In the genomic region with DNA sequence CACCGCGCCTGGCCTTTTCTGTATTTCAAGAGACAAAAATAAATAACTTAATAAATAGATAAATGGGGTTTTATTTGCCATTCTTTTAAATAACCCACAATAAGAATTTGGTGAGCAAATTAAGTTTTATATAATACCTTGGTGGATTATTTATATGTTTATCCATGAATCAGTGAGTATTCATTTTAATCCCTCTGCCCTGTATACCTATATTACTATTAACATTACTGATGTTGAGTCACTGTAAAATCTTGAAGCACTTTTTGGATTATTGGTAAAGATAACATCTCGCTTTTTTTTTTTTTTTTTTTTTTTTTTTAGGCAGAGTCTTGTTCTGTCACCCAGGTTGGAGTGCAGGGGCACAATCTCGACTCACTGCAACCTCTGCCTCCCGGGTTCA, we compare ENCODE assay signal across 28 cellular contexts.
"Had no signal": no experiment of that assay in that cellular context is flagged by ENCODE, and none has a peak within 500 bp of the region (broad histone marks: within the 10 kb centered on the region; RNA-seq: fewer than 3 reads in every experiment).

No MANE protein-coding gene starts in this region.

- DNase-seq: stimulated activated CD4-positive, alpha-beta T cell treated with anti-CD3 and anti-CD28 coated beads, Interleukin-2, amount 100 ng/mL, for 48 hours; stimulated activated CD4-positive, alpha-beta T cell treated with anti-CD3 and anti-CD28 coated beads, Interleukin-4, amount 100 ng/mL, for 1 hour; stimulated activated CD4-positive, alpha-beta T cell treated with anti-CD3 and anti-CD28 coated beads, Interleukin-4, amount 100 ng/mL, for 24 hours; stimulated activated CD4-positive, alpha-beta T cell treated with anti-CD3 and anti-CD28 coated beads, Interleukin-4, amount 100 ng/mL, for 4 hours; stimulated activated CD8-positive, alpha-beta memory T cell treated with anti-CD3 and anti-CD28 coated beads, Interleukin-4, amount 100 ng/mL, for 48 hours; stimulated activated naive B cell treated with anti-CD40 and anti-IgM and Interleukin-4, amounts not matched to agents 10 μg/mL and 1 μg/mL and 100 μg/mL, for 72 hours; stimulated activated naive CD4-positive, alpha-beta T cell; stimulated activated naive CD4-positive, alpha-beta T cell treated with Interleukin-2 at 50 U/mL for 16 hours; stimulated activated naive CD8-positive, alpha-beta T cell treated with anti-CD3 and anti-CD28 coated beads, Interleukin-15, amount 100 ng/mL, for 72 hours; stimulated activated naive CD8-positive, alpha-beta T cell treated with anti-CD3 and anti-CD28 coated beads, Interleukin-15, Interleukin-2, amounts not matched to agents 100 U/mL and 50 U/mL, for 24 hours; stomach; substantia nigra; testis; thyroid gland; tibial artery; transverse colon; upper lobe of left lung; upper lobe of right lung; uterus had no signal

- FAIRE-seq: urothelium cell line had no signal

- H3K9me3 ChIP-seq: stomach, suprapubic skin, testis, thoracic aorta, thyroid gland, tibial artery, tibial nerve, transverse colon, upper lobe of left lung, upper lobe of right lung, uterus, vagina had no signal

- H3K27ac ChIP-seq: stomach, suprapubic skin, testis, thoracic aorta, thyroid gland, tibial artery, tibial nerve, transverse colon, upper lobe of left lung, upper lobe of right lung, uterus, vagina had no signal

- H3K36me3 Mint-ChIP-seq: stimulated activated memory B cell treated with anti-CD40 and anti-IgM and Interleukin-4, amounts not matched to agents 10 μg/mL and 1 μg/mL and 100 μg/mL, for 72 hours; type B pancreatic cell had no signal

- H3K27me3 Mint-ChIP-seq: stimulated activated memory B cell treated with anti-CD40 and anti-IgM and Interleukin-4, amounts not matched to agents 10 μg/mL and 1 μg/mL and 100 μg/mL, for 72 hours; stimulated activated naive B cell treated with anti-CD40 and anti-IgM and Interleukin-4, amounts not matched to agents 10 μg/mL and 1 μg/mL and 100 μg/mL, for 72 hours; stimulated activated naive CD8-positive, alpha-beta T cell treated with anti-CD3 and anti-CD28 coated beads, Interleukin-15, amount 100 ng/mL, for 72 hours; stimulated activated naive CD8-positive, alpha-beta T cell treated with anti-CD3 and anti-CD28 coated beads, Interleukin-15, Interleukin-2, amounts not matched to agents 100 ng/mL and 50 ng/mL, for 24 hours; type B pancreatic cell had no signal

- H3K4me3 ChIP-seq: stomach, suprapubic skin, testis, thoracic aorta, thyroid gland, tibial artery, tibial nerve, transverse colon, upper lobe of left lung, upper lobe of right lung, uterus, vagina had no signal

- H3K36me3 ChIP-seq: suprapubic skin, thoracic aorta, thyroid gland, tibial artery, tibial nerve, transverse colon, upper lobe of left lung, upper lobe of right lung, uterus, vagina had no signal

- H3K4me3 Mint-ChIP-seq: stimulated activated effector memory CD8-positive, alpha-beta T cell treated with anti-CD3 and anti-CD28 coated beads, Interleukin-12 subunit alpha, Interleukin-12 subunit beta, amount 100 ng/mL, for 72 hours; stimulated activated memory B cell treated with anti-CD40 and anti-IgM and Interleukin-4, amounts not matched to agents 10 μg/mL and 1 μg/mL and 100 μg/mL, for 72 hours; stimulated activated naive B cell treated with anti-CD40 and anti-IgM and Interleukin-4, amounts not matched to agents 10 μg/mL and 1 μg/mL and 100 μg/mL, for 72 hours; stimulated activated naive CD8-positive, alpha-beta T cell treated with anti-CD3 and anti-CD28 coated beads, Interleukin-15, amount 100 ng/mL, for 72 hours; stimulated activated naive CD8-positive, alpha-beta T cell treated with anti-CD3 and anti-CD28 coated beads, Interleukin-15, Interleukin-2, amounts not matched to agents 100 ng/mL and 50 ng/mL, for 24 hours; type B pancreatic cell had no signal

- H3K27me3 ChIP-seq: stomach, suprapubic skin, testis, thyroid gland, tibial artery, tibial nerve, transverse colon, upper lobe of left lung, upper lobe of right lung, uterus, vagina had no signal

- ATAC-seq: stimulated activated effector memory CD8-positive, alpha-beta T cell treated with anti-CD3 and anti-CD28 coated beads, Interleukin-12 subunit alpha, Interleukin-12 subunit beta, amount 100 ng/mL, for 72 hours; stimulated activated memory B cell treated with anti-CD40 and anti-IgM and Interleukin-4, amounts not matched to agents 10 μg/mL and 1 μg/mL and 100 μg/mL, for 72 hours; stimulated activated naive B cell treated with anti-CD40 and anti-IgM and Interleukin-4, amounts not matched to agents 10 μg/mL and 1 μg/mL and 100 μg/mL, for 72 hours; stimulated activated naive CD8-positive, alpha-beta T cell treated with anti-CD3 and anti-CD28 coated beads, Interleukin-15, amount 100 ng/mL, for 72 hours; stimulated activated naive CD8-positive, alpha-beta T cell treated with anti-CD3 and anti-CD28 coated beads, Interleukin-15, Interleukin-2, amounts not matched to agents 100 U/mL and 50 U/mL, for 24 hours; upper lobe of right lung had no signal

- H3K27ac Mint-ChIP-seq: stimulated activated effector memory CD8-positive, alpha-beta T cell treated with anti-CD3 and anti-CD28 coated beads, Interleukin-12 subunit alpha, Interleukin-12 subunit beta, amount 100 ng/mL, for 72 hours; stimulated activated memory B cell treated with anti-CD40 and anti-IgM and Interleukin-4, amounts not matched to agents 10 μg/mL and 1 μg/mL and 100 μg/mL, for 72 hours; stimulated activated naive B cell treated with anti-CD40 and anti-IgM and Interleukin-4, amounts not matched to agents 10 μg/mL and 1 μg/mL and 100 μg/mL, for 72 hours; stimulated activated naive CD8-positive, alpha-beta T cell treated with anti-CD3 and anti-CD28 coated beads, Interleukin-15, Interleukin-2, amounts not matched to agents 100 ng/mL and 50 ng/mL, for 24 hours; type B pancreatic cell had no signal

- H3K9me3 Mint-ChIP-seq: stimulated activated effector memory CD8-positive, alpha-beta T cell treated with anti-CD3 and anti-CD28 coated beads, Interleukin-12 subunit alpha, Interleukin-12 subunit beta, amount 100 ng/mL, for 72 hours; stimulated activated memory B cell treated with anti-CD40 and anti-IgM and Interleukin-4, amounts not matched to agents 10 μg/mL and 1 μg/mL and 100 μg/mL, for 72 hours; stimulated activated naive B cell treated with anti-CD40 and anti-IgM and Interleukin-4, amounts not matched to agents 10 μg/mL and 1 μg/mL and 100 μg/mL, for 72 hours; stimulated activated naive CD8-positive, alpha-beta T cell treated with anti-CD3 and anti-CD28 coated beads, Interleukin-15, amount 100 ng/mL, for 72 hours; stimulated activated naive CD8-positive, alpha-beta T cell treated with anti-CD3 and anti-CD28 coated beads, Interleukin-15, Interleukin-2, amounts not matched to agents 100 ng/mL and 50 ng/mL, for 24 hours; type B pancreatic cell had no signal
